In the genomic region with DNA sequence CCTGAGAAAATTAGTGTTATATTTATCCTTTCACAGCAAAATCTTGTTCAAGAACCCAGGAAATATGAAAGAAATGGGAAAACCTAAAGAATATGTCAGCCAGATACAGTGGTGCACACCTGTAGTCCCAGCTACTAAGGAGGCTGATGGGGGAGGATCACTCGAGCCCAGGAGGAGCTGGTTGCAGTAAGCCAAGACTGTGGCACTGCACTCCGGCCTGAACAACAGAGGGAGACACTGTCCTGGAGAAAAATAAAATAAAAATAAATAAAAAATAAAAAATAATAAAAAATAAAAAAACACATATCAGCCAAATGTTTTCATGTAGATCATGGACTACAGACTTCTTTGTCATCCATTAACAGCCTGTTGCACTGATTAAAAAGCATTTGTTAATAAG, we compare ENCODE assay signal across 20 cellular contexts.
"Had no signal": no experiment of that assay in that cellular context is flagged by ENCODE, and none has a peak within 500 bp of the region (broad histone marks: within the 10 kb centered on the region; RNA-seq: fewer than 3 reads in every experiment).

No MANE protein-coding gene starts in this region.

- ATAC-seq: activated CD8-positive, alpha-beta T cell treated with anti-CD3 and anti-CD28 coated beads for 36 hours; activated naive CD8-positive, alpha-beta T cell treated with anti-CD3 and anti-CD28 coated beads, Interleukin-2, amount 50 U/mL, for 24 hours; lower lobe of right lung; naive thymus-derived CD4-positive, alpha-beta T cell; T-cell had no signal

- DNase-seq: activated CD4-positive, alpha-beta T cell treated with anti-CD3 and anti-CD28 coated beads for 4 hours; activated CD8-positive, alpha-beta T cell treated with anti-CD3 and anti-CD28 coated beads for 36 hours; activated naive CD4-positive, alpha-beta T cell treated with Interleukin-2 at 50 U/mL for 16 hours; activated naive CD8-positive, alpha-beta T cell treated with anti-CD3 and anti-CD28 coated beads, Interleukin-2, amount 50 U/mL, for 24 hours; effector CD8-positive, alpha-beta T cell; erythroblast; hippocampal formation; kidney glomerular epithelial cell; lower lobe of right lung; naive thymus-derived CD4-positive, alpha-beta T cell; nucleus accumbens; sigmoid colon; stimulated activated CD4-positive, alpha-beta T cell treated with anti-CD3 and anti-CD28 coated beads, Interleukin-12 subunit alpha, Interleukin-12 subunit beta, amount 100 ng/mL, for 4 hours; stimulated activated naive CD4-positive, alpha-beta T cell; substantia nigra; T-cell; trophoblast cell had no signal

- H3K27me3 Mint-ChIP-seq: activated CD8-positive, alpha-beta T cell treated with anti-CD3 and anti-CD28 coated beads for 36 hours; activated naive CD8-positive, alpha-beta T cell treated with anti-CD3 and anti-CD28 coated beads, Interleukin-2, amount 50 U/mL, for 24 hours; naive thymus-derived CD4-positive, alpha-beta T cell; T-cell had no signal

- H3K9me3 ChIP-seq: lower lobe of right lung, sigmoid colon had no signal

- H3K27ac Mint-ChIP-seq: activated CD8-positive, alpha-beta T cell treated with anti-CD3 and anti-CD28 coated beads for 36 hours; activated naive CD8-positive, alpha-beta T cell treated with anti-CD3 and anti-CD28 coated beads, Interleukin-2, amount 50 U/mL, for 24 hours; naive thymus-derived CD4-positive, alpha-beta T cell; T-cell had no signal

- H3K36me3 ChIP-seq: cardiac muscle cell, lower lobe of right lung, sigmoid colon had no signal

- H3K36me3 Mint-ChIP-seq: naive thymus-derived CD4-positive, alpha-beta T cell; T-cell had no signal

- H3K27ac ChIP-seq: cardiac muscle cell, coronary artery, lower lobe of right lung, sigmoid colon, VCaP had no signal

- H3K27me3 ChIP-seq: cardiac muscle cell, sigmoid colon had no signal

- H3K4me3 Mint-ChIP-seq: activated CD8-positive, alpha-beta T cell treated with anti-CD3 and anti-CD28 coated beads for 36 hours; activated naive CD8-positive, alpha-beta T cell treated with anti-CD3 and anti-CD28 coated beads, Interleukin-2, amount 50 U/mL, for 24 hours; naive thymus-derived CD4-positive, alpha-beta T cell; T-cell had no signal

- H3K4me3 ChIP-seq: cardiac muscle cell, coronary artery, lower lobe of right lung, sigmoid colon had no signal

- H3K4me1 Mint-ChIP-seq: activated naive CD8-positive, alpha-beta T cell treated with anti-CD3 and anti-CD28 coated beads, Interleukin-2, amount 50 U/mL, for 24 hours; naive thymus-derived CD4-positive, alpha-beta T cell; T-cell had no signal

- H3K4me1 ChIP-seq: lower lobe of right lung, sigmoid colon had no signal
